15 cellular contexts compared by ENCODE assay signal in the genomic region with DNA sequence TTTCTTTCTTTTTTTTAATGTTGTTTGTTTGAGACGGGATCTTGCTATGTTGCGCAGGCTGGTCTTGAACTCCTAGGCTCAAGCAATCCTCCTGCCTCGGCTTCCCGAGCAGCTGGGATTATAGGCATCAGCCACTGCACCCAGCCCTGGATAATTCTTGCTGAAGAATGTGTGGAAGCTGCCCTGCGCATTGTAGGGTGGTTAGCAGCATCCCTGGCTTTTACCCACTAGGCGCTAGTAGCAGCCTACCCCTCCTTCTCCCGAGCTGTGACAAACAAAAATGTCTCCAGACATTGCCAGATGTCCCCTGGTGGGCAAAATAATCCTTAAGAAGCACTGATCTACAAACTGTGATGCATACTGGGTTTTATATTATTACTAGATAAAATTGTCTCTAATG. TPM values are rescaled to one million over a fixed set of nuclear protein-coding genes. Genes with fewer than 3 reads are reported as not detected.
A peak's percentile ranks its signal among the peaks of the same experiment; 100 is the strongest.
DNase-seq lines count a peak whose midpoint lies in the region; ATAC-seq and TF ChIP-seq lines count a peak whose summit lies in the region.
"Had no signal": no experiment of that assay in that cellular context is flagged by ENCODE, and none has a peak within 500 bp of the region (broad histone marks: within the 10 kb centered on the region; RNA-seq: fewer than 3 reads in every experiment).

No MANE protein-coding gene starts in this region.

- H3K4me3 Mint-ChIP-seq in endodermal cell: no peak overlapping the region

- H3K9ac ChIP-seq in HUES64 (ENCODE audit: low read depth, low read length): peak overlapping the region; percentile 27; the same call in 1 of the 2 replicates
- H3K9ac ChIP-seq in endodermal cell (ENCODE audit: extremely low read depth, low read length, poor library complexity, severe bottlenecking): no peak overlapping the region
- H3K9ac ChIP-seq: BLaER1 treated with 17β-estradiol and CSF1 and Interleukin-3, amounts not matched to agents 10 nM and 100 nM had no signal

- H3K27ac ChIP-seq in HUES64 (ENCODE audit: low read depth, low read length) (no peak overlapping the region), endodermal cell (ENCODE audit: low read depth, low read length) (no peak overlapping the region), spleen (no peak overlapping the region)
- H3K27ac ChIP-seq: 22Rv1; BLaER1 treated with 17β-estradiol and CSF1 and Interleukin-3, amounts not matched to agents 10 nM and 100 nM had no signal

- DNase-seq in NCI-H82 (lab: John Stamatoyannopoulos, UW) (peak; percentile 77), NCI-H82 treated with DMSO at 0.1 percent for 48 hours (lab: John Stamatoyannopoulos, UW; ENCODE audit: unreplicated experiment) (no peak), endodermal cell (peak; percentile 44), spleen (peak; percentile 16), DMS53 (lab: John Stamatoyannopoulos, UW) (no peak)
- DNase-seq: CD4-positive, CD25-positive, alpha-beta regulatory T cell; DMS 273 treated with DMSO at 0.1 percent for 48 hours; DMS79; H7; Karpas-422 had no signal

- H3K36me3 Mint-ChIP-seq in endodermal cell (ENCODE audit: low read depth): peaks cover 17% of the 10 kb centered on the region

- H3K9me3 ChIP-seq in HUES64 (ENCODE audit: insufficient read depth, low read depth, low read length) (no peaks in the 10 kb centered on the region), endodermal cell (ENCODE audit: control insufficient read depth, low read length) (no peaks in the 10 kb centered on the region), spleen (no peaks in the 10 kb centered on the region)

- no peaks in the 10 kb centered on the region for H3K9me3 Mint-ChIP-seq in endodermal cell
- H3K9me3 Mint-ChIP-seq: CD4-positive, CD25-positive, alpha-beta regulatory T cell had no signal

- H3K4me1 Mint-ChIP-seq in endodermal cell: peaks cover 3% of the 10 kb centered on the region

- no peaks in the 10 kb centered on the region for H3K27me3 Mint-ChIP-seq in endodermal cell (ENCODE audit: insufficient read depth)
- H3K27me3 Mint-ChIP-seq: CD4-positive, CD25-positive, alpha-beta regulatory T cell had no signal

- no peak for TF ChIP-seq POLR2A in spleen (IDR thresholded peaks at IDR 0.05)

- H3K27me3 ChIP-seq in HUES64 (ENCODE audit: insufficient read depth, low read length): no peaks in the 10 kb centered on the region
- no peaks in the 10 kb centered on the region for H3K27me3 ChIP-seq in endodermal cell (ENCODE audit: control insufficient read depth, insufficient read depth, low read length, poor library complexity, severe bottlenecking)
- no peaks in the 10 kb centered on the region for H3K27me3 ChIP-seq in spleen (replicated peaks in 1 of 7)
- H3K27me3 ChIP-seq: BLaER1 treated with 17β-estradiol and CSF1 and Interleukin-3, amounts not matched to agents 10 nM and 100 nM had no signal

- intact Hi-C loops in spleen (cut with DNase I; ENCODE audit: low total_unique reads): no loop called here

- peak overlapping the region; percentile 30 for H3K27ac Mint-ChIP-seq in endodermal cell

- H3K4me3 ChIP-seq in HUES64 (ENCODE audit: low read length): no peak overlapping the region
- H3K4me3 ChIP-seq in endodermal cell (ENCODE audit: low read length): no peak overlapping the region
- no peak overlapping the region for H3K4me3 ChIP-seq in spleen
- H3K4me3 ChIP-seq: BLaER1 treated with 17β-estradiol and CSF1 and Interleukin-3, amounts not matched to agents 10 nM and 100 nM had no signal

- H3K4me1 ChIP-seq in HUES64 (ENCODE audit: insufficient read depth, low read length) (0 out of 2 replicates have a peak, but pooled peaks cover 7% of the 10 kb centered on the region), endodermal cell (ENCODE audit: control insufficient read depth, insufficient read depth, low read length) (no peaks in the 10 kb centered on the region), spleen (peaks cover 0 to 5% (median under 1%) of the 10 kb centered on the region in 6 donors)

- no peak for ATAC-seq in HG03039 (IDR thresholded peaks at IDR 0.05; ENCODE audit: unreplicated experiment)
- no peak for ATAC-seq in HG02798 (IDR thresholded peaks at IDR 0.05; ENCODE audit: poor library complexity, unreplicated experiment)

- H3K36me3 ChIP-seq in HUES64 (ENCODE audit: insufficient read depth, low read length) (peaks cover 2% of the 10 kb centered on the region; the same call in 1 of the 2 replicates), endodermal cell (ENCODE audit: control insufficient read depth, insufficient read depth, low read length) (peaks cover 6% of the 10 kb centered on the region), spleen (peaks cover 0 to 2% (median 1%) of the 10 kb centered on the region in 6 donors)

- TF ChIP-seq CTCF in endodermal cell (conservative IDR thresholded peaks at IDR 0.05) (peak; percentile 14), spleen (IDR thresholded peaks at IDR 0.05 in 8 of 11, conservative IDR thresholded peaks at IDR 0.05 in 3 of 11) (no peak)

- WGBS in HUES64: 86% methylated on average over 7 of the region's 7 CpGs
- 88 to 89% methylated on average over 4 to 7 of the region's 7 CpGs for WGBS in endodermal cell (ENCODE audit: insufficient coverage in 1 of 2, insufficient read length in 1 of 2), 2 experiments
- WGBS in spleen, 5 donors: 87 to 98% (median 96%) methylated on average over 7 of the region's 7 CpGs

RNA-seq across cellular contexts. Expression of a gene that starts 6.6 kb away (rescaled TPM):
- 10.7 TPM for polyA plus RNA-seq in HUES64 (2013, experiment 1 of 2)
- polyA plus RNA-seq in HUES64 (2013, experiment 2 of 2): 10.1 TPM
- total RNA-seq in endodermal cell (10 to 100 TPM; 16.4 to 17.7 TPM), spleen (10 to 100 TPM; 10.3 to 25.0 (median 14.1) TPM)
- 9.4 TPM for polyA plus RNA-seq in endodermal cell (2013, experiment 1 of 2)
- 8.2 TPM for polyA plus RNA-seq in endodermal cell (2013, experiment 2 of 2)
- polyA plus RNA-seq in spleen: 10 to 100 TPM in 1 of 3 donors, 1 to 10 TPM in 2; 7.7 to 10.6 (median 7.8) TPM

RNA-seq across cellular contexts. Expression of a gene that starts 39.0 kb away (rescaled TPM):
- polyA plus RNA-seq in HUES64 (2013, experiment 1 of 2): 0.30 TPM
- polyA plus RNA-seq in HUES64 (2013, experiment 2 of 2): 0.57 TPM
- total RNA-seq in endodermal cell: not detected
- polyA plus RNA-seq in endodermal cell (2013, experiment 1 of 2): 3.5 TPM
- 3.9 TPM for polyA plus RNA-seq in endodermal cell (2013, experiment 2 of 2)
- 1 to 10 TPM; 2.5 to 8.9 (median 3.5) TPM for total RNA-seq in spleen
- polyA plus RNA-seq in spleen: 1 to 10 TPM in 2 of 3 donors, under 1 TPM in 1; 0.76 to 1.2 (median 1.1) TPM

Comparison
In these comparisons a context has a peak if more than half of its experiments do, and no peak if none do; other contexts are left out.
1. DNase-seq: peak in NCI-H82 (single experiment), endodermal cell (single experiment) and spleen (single experiment); none in NCI-H82 treated with DMSO at 0.1 percent for 48 hours (single experiment) and DMS53 (single experiment).